9 cellular contexts compared by ENCODE assay signal in genomic region chr4:80201326-80202151, GRCh38. TPM values are rescaled to one million over a fixed set of nuclear protein-coding genes. Genes with fewer than 3 reads are reported as not detected.
DNase-seq lines count a peak whose midpoint lies in the region; ATAC-seq and TF ChIP-seq lines count a peak whose summit lies in the region.
"Had no signal": no experiment of that assay in that cellular context is flagged by ENCODE, and none has a peak within 500 bp of the region (broad histone marks: within the 10 kb centered on the region; RNA-seq: fewer than 3 reads in every experiment).

No MANE protein-coding gene starts in this region.

- ATAC-seq in HCT116 (peak; percentile 46), gastrocnemius medialis (no peak)

- RAD21 ChIA-PET in HCT116 (lab: Charles Lee; ENCODE audit: low non-redundant PET in 1 of 2, low total read pairs in 2 of 2, uncharacterized antibody in 2 of 2, unreplicated experiment in 2 of 2), result no interaction called here

- TF ChIP-seq CTCF in HCT116 (IDR thresholded peaks at IDR 0.05 in 2 of 3, conservative IDR thresholded peaks at IDR 0.05 in 1 of 3; ENCODE audit: borderline replicate concordance in 1 of 3, insufficient read depth in 1 of 3, low read depth in 2 of 3, low read length in 2 of 3) (no peak), cardiac muscle cell (IDR thresholded peaks at IDR 0.05; ENCODE audit: low read depth, low read length) (no peak), gastrocnemius medialis (IDR thresholded peaks at IDR 0.05 in 4 of 5, conservative IDR thresholded peaks at IDR 0.05 in 1 of 5) (no peak)

- no peaks in the 10 kb centered on the region for H4K20me1 ChIP-seq in HCT116 (ENCODE audit: insufficient read depth)

- no peak overlapping the region for H2AFZ ChIP-seq in HCT116 (ENCODE audit: low read depth, low read length, poor library complexity, severe bottlenecking)

- no TSS peak for BruUV-seq in HCT116 (replicated peaks; lab: Mats Ljungman, UMichigan)

- H3K9me2 ChIP-seq in HCT116 (ENCODE audit: insufficient read depth), result no peaks in the 10 kb centered on the region

- H3K4me3 ChIP-seq in HCT116 (replicated peaks in 1 of 2; ENCODE audit: low read depth in 1 of 2, low read length in 2 of 2) (peak overlapping the region; percentile 35 to 54), NT2/D1 (ENCODE audit: insufficient read length, low read depth) (peak overlapping the region; percentile 6), cardiac muscle cell (peak overlapping the region; percentile 44), gastrocnemius medialis (peak overlapping the region; percentile 54 to 79 (median 62))

- no peak overlapping the region for H3K27ac ChIP-seq in HCT116 (ENCODE audit: low read depth, low read length)
- H3K27ac ChIP-seq in cardiac muscle cell, result no peak overlapping the region
- H3K27ac ChIP-seq in gastrocnemius medialis, result peak overlapping the region in 3 of 4 donors; percentile 48 to 66 (median 54)

- H3K27me3 ChIP-seq in HCT116 (ENCODE audit: insufficient read depth, low read length) (no peaks in the 10 kb centered on the region), NT2/D1 (ENCODE audit: insufficient read depth, insufficient read length) (peaks cover 76% of the 10 kb centered on the region), cardiac muscle cell (peaks cover 100% of the 10 kb centered on the region), gastrocnemius medialis (peaks cover 58 to 63% (median 59%) of the 10 kb centered on the region in 3 donors)

- no peak for TF ChIP-seq POLR2A in HCT116 (IDR thresholded peaks at IDR 0.05; ENCODE audit: borderline replicate concordance, extremely low read depth, insufficient read depth, insufficient read length)
- no peak for TF ChIP-seq POLR2A in gastrocnemius medialis (IDR thresholded peaks at IDR 0.05)

- H3K4me1 ChIP-seq in HCT116 (ENCODE audit: control insufficient read depth in 1 of 2, insufficient read depth in 2 of 2, low read length in 2 of 2) (peaks cover 2 to 11% of the 10 kb centered on the region in 2 experiments; a peak in 3 of 4 replicates), NT2/D1 (ENCODE audit: insufficient read depth, insufficient read length) (no peaks in the 10 kb centered on the region), cardiac muscle cell (ENCODE audit: low read depth) (peaks cover 8% of the 10 kb centered on the region), gastrocnemius medialis (peaks cover 5 to 10% of the 10 kb centered on the region in 2 donors)

- intact Hi-C loops in HCT116 (cut with micrococcal nuclease) (no loop called here), gastrocnemius medialis (cut with DNase I; ENCODE audit: low total_unique reads) (loop anchor here (1.0 kb wide), 1 partner anchor 14 kb away; no protein-coding TSS in a partner anchor)

- H3K9ac ChIP-seq in HCT116 (ENCODE audit: low read length), result peak overlapping the region; percentile 38; the same call in 1 of the 2 replicates
- no peak overlapping the region for H3K9ac ChIP-seq in NT2/D1 (ENCODE audit: insufficient read length, low read depth)

- H3K4me2 ChIP-seq in HCT116 (ENCODE audit: low read length), result peak overlapping the region; percentile 78

- POLR2A ChIA-PET in HCT116 (lab: Charles Lee), result interaction anchor here (0.6 to 0.8 kb wide), 2 partner anchors 76 to 108 kb away, joined by 3 to 4 read pairs; no protein-coding TSS in a partner anchor

- no peaks in the 10 kb centered on the region for H3K36me3 ChIP-seq in HCT116 (ENCODE audit: control insufficient read depth in 1 of 2, insufficient read depth in 2 of 2, low read length in 2 of 2)
- H3K36me3 ChIP-seq in NT2/D1 (ENCODE audit: insufficient read depth, insufficient read length, low read length), result no peaks in the 10 kb centered on the region
- no peaks in the 10 kb centered on the region for H3K36me3 ChIP-seq in cardiac muscle cell
- H3K36me3 ChIP-seq in gastrocnemius medialis, result no peaks in the 10 kb centered on the region
- H3K36me3 ChIP-seq: thyroid gland had no signal

- in situ Hi-C loops in gastrocnemius medialis (cut with MboI; ENCODE audit: low sequenced_read_pairs in 4 of 4), result loop anchor here in 1 of 4 donors (25.0 kb wide), 1 partner anchor 1239 kb away; no protein-coding TSS in a partner anchor

- H3K9me3 ChIP-seq in HCT116 (ENCODE audit: control insufficient read depth in 1 of 2, insufficient read depth in 1 of 2, low read depth in 1 of 2, low read length in 2 of 2), result no peaks in the 10 kb centered on the region
- peaks cover 18% of the 10 kb centered on the region for H3K9me3 ChIP-seq in NT2/D1 (ENCODE audit: insufficient read depth, low read length)
- H3K9me3 ChIP-seq in cardiac muscle cell (ENCODE audit: low read depth), result no peaks in the 10 kb centered on the region
- H3K9me3 ChIP-seq in gastrocnemius medialis, result no peaks in the 10 kb centered on the region
- H3K9me3 ChIP-seq: thyroid gland had no signal

- DNase-seq in DMS153 (lab: John Stamatoyannopoulos, UW), result peak; percentile 56
- DNase-seq in HCT116 (ENCODE audit: low read depth, low spot score), result no peak
- no peak for DNase-seq in NT2/D1 (ENCODE audit: low read depth, low spot score)
- DNase-seq in activated gamma-delta T cell treated with Interleukin-2 at 50 U/mL for 16 hours, result peak; percentile 68
- peak; percentile 45 to 49 for DNase-seq in cardiac muscle cell (ENCODE audit: low read depth in 1 of 2, low spot score in 1 of 2)
- peak in 1 of 2 donors; percentile 25 for DNase-seq in gastrocnemius medialis
- no peak for DNase-seq in kidney glomerular epithelial cell (lab: John Stamatoyannopoulos, UW)
- no peak for DNase-seq in NCI-H187 (lab: John Stamatoyannopoulos, UW)

- H3K79me2 ChIP-seq in HCT116 (ENCODE audit: insufficient read depth, low read length), result no peaks in the 10 kb centered on the region

- CTCF ChIA-PET in HCT116 (lab: Charles Lee), result interaction anchor here (0.9 to 1.5 kb wide), 5 partner anchors 9 to 75 kb away, joined by 3 to 9 read pairs (median 5); no protein-coding TSS in a partner anchor

- TF ChIP-seq RAD21 in HCT116 (IDR thresholded peaks at IDR 0.05; ENCODE audit: low read depth), result no peak

TF ChIP-seq in HCT116, 20 proteins besides CTCF, POLR2A, EP300 and RAD21:
- no peak for TF ChIP-seq EGR1 (IDR thresholded peaks at IDR 0.05; ENCODE audit: low read depth)
- no peak for TF ChIP-seq YY1 (IDR thresholded peaks at IDR 0.05; ENCODE audit: extremely low read depth, insufficient replicate concordance, low read depth, low read length)
- TF ChIP-seq, protein P1, sequence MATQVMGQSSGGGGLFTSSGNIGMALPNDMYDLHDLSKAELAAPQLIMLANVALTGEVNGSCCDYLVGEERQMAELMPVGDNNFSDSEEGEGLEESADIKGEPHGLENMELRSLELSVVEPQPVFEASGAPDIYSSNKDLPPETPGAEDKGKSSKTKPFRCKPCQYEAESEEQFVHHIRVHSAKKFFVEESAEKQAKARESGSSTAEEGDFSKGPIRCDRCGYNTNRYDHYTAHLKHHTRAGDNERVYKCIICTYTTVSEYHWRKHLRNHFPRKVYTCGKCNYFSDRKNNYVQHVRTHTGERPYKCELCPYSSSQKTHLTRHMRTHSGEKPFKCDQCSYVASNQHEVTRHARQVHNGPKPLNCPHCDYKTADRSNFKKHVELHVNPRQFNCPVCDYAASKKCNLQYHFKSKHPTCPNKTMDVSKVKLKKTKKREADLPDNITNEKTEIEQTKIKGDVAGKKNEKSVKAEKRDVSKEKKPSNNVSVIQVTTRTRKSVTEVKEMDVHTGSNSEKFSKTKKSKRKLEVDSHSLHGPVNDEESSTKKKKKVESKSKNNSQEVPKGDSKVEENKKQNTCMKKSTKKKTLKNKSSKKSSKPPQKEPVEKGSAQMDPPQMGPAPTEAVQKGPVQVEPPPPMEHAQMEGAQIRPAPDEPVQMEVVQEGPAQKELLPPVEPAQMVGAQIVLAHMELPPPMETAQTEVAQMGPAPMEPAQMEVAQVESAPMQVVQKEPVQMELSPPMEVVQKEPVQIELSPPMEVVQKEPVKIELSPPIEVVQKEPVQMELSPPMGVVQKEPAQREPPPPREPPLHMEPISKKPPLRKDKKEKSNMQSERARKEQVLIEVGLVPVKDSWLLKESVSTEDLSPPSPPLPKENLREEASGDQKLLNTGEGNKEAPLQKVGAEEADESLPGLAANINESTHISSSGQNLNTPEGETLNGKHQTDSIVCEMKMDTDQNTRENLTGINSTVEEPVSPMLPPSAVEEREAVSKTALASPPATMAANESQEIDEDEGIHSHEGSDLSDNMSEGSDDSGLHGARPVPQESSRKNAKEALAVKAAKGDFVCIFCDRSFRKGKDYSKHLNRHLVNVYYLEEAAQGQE (IDR thresholded peaks at IDR 0.05; ENCODE audit: low read depth), result no peak
- TF ChIP-seq, protein P2, sequence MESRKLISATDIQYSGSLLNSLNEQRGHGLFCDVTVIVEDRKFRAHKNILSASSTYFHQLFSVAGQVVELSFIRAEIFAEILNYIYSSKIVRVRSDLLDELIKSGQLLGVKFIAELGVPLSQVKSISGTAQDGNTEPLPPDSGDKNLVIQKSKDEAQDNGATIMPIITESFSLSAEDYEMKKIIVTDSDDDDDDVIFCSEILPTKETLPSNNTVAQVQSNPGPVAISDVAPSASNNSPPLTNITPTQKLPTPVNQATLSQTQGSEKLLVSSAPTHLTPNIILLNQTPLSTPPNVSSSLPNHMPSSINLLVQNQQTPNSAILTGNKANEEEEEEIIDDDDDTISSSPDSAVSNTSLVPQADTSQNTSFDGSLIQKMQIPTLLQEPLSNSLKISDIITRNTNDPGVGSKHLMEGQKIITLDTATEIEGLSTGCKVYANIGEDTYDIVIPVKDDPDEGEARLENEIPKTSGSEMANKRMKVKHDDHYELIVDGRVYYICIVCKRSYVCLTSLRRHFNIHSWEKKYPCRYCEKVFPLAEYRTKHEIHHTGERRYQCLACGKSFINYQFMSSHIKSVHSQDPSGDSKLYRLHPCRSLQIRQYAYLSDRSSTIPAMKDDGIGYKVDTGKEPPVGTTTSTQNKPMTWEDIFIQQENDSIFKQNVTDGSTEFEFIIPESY (IDR thresholded peaks at IDR 0.05; ENCODE audit: extremely low read depth, insufficient replicate concordance, low read length), result no peak
- TF ChIP-seq SIN3A (IDR thresholded peaks at IDR 0.05; ENCODE audit: low read depth), result no peak
- TF ChIP-seq EZH2phosphoT487 (IDR thresholded peaks at IDR 0.05; ENCODE audit: borderline replicate concordance), result no peak
- TF ChIP-seq CBX3 (IDR thresholded peaks at IDR 0.05; ENCODE audit: low read depth), result no peak
- no peak for TF ChIP-seq FOSL1 (IDR thresholded peaks at IDR 0.05; ENCODE audit: low read depth)
- no peak for TF ChIP-seq ZNF274 (IDR thresholded peaks at IDR 0.05; ENCODE audit: low read depth, low read length)
- TF ChIP-seq SRF (IDR thresholded peaks at IDR 0.05; ENCODE audit: low read depth), result no peak
- no peak for TF ChIP-seq POLR2AphosphoS5 (IDR thresholded peaks at IDR 0.05; ENCODE audit: low read depth, low read length)
- no peak for TF ChIP-seq JUND (IDR thresholded peaks at IDR 0.05)
- TF ChIP-seq EZH2 (IDR thresholded peaks at IDR 0.05), result no peak
- TF ChIP-seq CEBPB (IDR thresholded peaks at IDR 0.05; ENCODE audit: low read depth), result no peak

RNA-seq across cellular contexts. Expression of gene PRDM8, which starts 4.2 kb away (rescaled TPM):
- total RNA-seq in HCT116 (2021; ENCODE audit: unreplicated experiment), result 1.4 TPM
- 0.54 and 1.1 TPM in 2 replicates for polyA plus RNA-seq in HCT116 (2012)
- total RNA-seq in cardiac muscle cell, result 6.3 and 18.8 TPM in 2 replicates
- polyA plus RNA-seq in cardiac muscle cell, result 6.2 and 11.3 TPM in 2 replicates
- total RNA-seq in gastrocnemius medialis, result 1 to 10 TPM in 2 of 4 donors, under 1 TPM in 2; 0.24 to 2.7 (median 1.4) TPM

Comparison
In these comparisons a context has a peak if more than half of its experiments do, and no peak if none do; other contexts are left out.
1. DNase-seq: peak in DMS153 (single experiment), activated gamma-delta T cell treated with Interleukin-2 at 50 U/mL for 16 hours (single experiment) and cardiac muscle cell (2 of 2); none in HCT116 (single experiment), NT2/D1 (single experiment), kidney glomerular epithelial cell (single experiment) and NCI-H187 (0 of 2).
2. H3K27ac ChIP-seq: peak in gastrocnemius medialis (3 of 4); none in HCT116 (single experiment) and cardiac muscle cell (single experiment).
3. H3K4me3 ChIP-seq: peak in every context shown above with its lines; median percentile 62 in gastrocnemius medialis; 44 in HCT116; 44 in cardiac muscle cell; 6 in NT2/D1.